Comparison of ENCODE assay signal across 8 cellular contexts in the genomic region with DNA sequence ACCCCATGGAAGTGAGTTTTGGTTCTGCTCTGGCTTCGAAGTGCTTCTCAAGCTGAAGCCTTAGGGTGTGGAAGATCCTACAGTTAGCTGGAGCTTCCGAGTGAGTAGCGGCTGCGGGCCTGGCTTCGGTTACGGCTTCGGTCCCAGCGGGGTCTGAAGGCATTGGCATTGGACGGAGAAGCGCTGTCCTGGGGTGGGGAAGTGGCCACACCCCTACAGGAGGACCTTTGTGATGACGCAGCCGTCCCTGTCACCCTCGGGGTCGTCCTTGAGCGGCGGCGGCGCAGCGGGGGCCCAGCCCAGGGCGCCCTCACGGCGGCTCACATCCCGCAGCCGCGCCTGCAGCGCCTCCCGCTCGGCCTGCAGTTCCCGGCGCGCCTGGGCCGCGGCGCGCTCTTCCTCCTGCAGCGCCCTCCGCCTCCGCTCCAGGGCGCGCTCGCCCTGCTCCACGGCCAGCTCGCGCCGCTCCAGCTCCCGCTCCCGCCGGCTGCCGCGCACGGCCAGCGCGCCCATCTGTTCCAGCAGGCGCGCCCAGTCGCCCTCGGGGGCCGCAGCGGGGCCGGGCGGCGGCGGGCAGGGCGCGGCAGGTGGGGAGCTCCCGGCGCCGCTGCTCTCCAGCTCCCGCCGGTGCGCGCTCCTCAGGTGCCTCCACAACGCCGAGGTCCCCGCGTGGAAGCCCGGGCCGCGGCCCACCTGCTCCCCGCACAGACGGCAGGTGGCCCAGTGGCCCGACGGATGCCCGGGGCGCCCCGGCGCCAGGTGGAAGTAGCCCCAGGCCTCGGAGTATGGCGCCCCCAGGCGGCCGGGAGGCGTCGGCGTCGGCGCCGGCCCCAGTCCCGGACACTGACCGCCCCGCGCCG. TPM values are rescaled to one million over a fixed set of nuclear protein-coding genes. Genes with fewer than 3 reads are reported as not detected.
DNase-seq lines count a peak whose midpoint lies in the region; ATAC-seq and TF ChIP-seq lines count a peak whose summit lies in the region.

No MANE protein-coding gene starts in this region.

- H3K4me1 Mint-ChIP-seq in stimulated activated memory B cell treated with anti-CD40 and anti-IgM and Interleukin-4, amounts not matched to agents 10 μg/mL and 1 μg/mL and 100 μg/mL, for 72 hours, result peaks cover 12% of the 10 kb centered on the region

- H3K36me3 Mint-ChIP-seq in stimulated activated memory B cell treated with anti-CD40 and anti-IgM and Interleukin-4, amounts not matched to agents 10 μg/mL and 1 μg/mL and 100 μg/mL, for 72 hours, result peaks cover 23% of the 10 kb centered on the region

- in situ Hi-C loops in G401 (cut with HindIII; ENCODE audit: low sequenced_read_pairs), result no loop called here

- peak; percentile 90 for ATAC-seq in mucosa of descending colon
- ATAC-seq in stimulated activated memory B cell treated with anti-CD40 and anti-IgM and Interleukin-4, amounts not matched to agents 10 μg/mL and 1 μg/mL and 100 μg/mL, for 72 hours, result peak; percentile 88

- H3K4me1 ChIP-seq in mucosa of descending colon (ENCODE audit: low read depth), result peaks cover 4% of the 10 kb centered on the region

- H3K4me3 Mint-ChIP-seq in stimulated activated memory B cell treated with anti-CD40 and anti-IgM and Interleukin-4, amounts not matched to agents 10 μg/mL and 1 μg/mL and 100 μg/mL, for 72 hours, result peak overlapping the region; percentile 56

- peaks cover 2% of the 10 kb centered on the region; the same call in 1 of the 2 replicates for H3K27me3 ChIP-seq in H7 (ENCODE audit: control insufficient read depth, insufficient read depth, low read length)

- no peaks in the 10 kb centered on the region for H3K27me3 Mint-ChIP-seq in stimulated activated memory B cell treated with anti-CD40 and anti-IgM and Interleukin-4, amounts not matched to agents 10 μg/mL and 1 μg/mL and 100 μg/mL, for 72 hours

- no peak overlapping the region for H3K27ac Mint-ChIP-seq in stimulated activated memory B cell treated with anti-CD40 and anti-IgM and Interleukin-4, amounts not matched to agents 10 μg/mL and 1 μg/mL and 100 μg/mL, for 72 hours

- intact Hi-C loops in mucosa of descending colon (cut with DNase I, micrococcal nuclease), result no loop called here

- peak overlapping the region; percentile 46 for H3K4me3 ChIP-seq in H7 (ENCODE audit: insufficient read depth, low read depth, low read length)
- peak overlapping the region; percentile 41 for H3K4me3 ChIP-seq in epithelial cell of esophagus (ENCODE audit: low read length)
- H3K4me3 ChIP-seq in mucosa of descending colon, result no peak overlapping the region

- H3K36me3 ChIP-seq in H7 (replicated peaks; ENCODE audit: control insufficient read depth, insufficient read depth, low read length) (no peaks in the 10 kb centered on the region), mucosa of descending colon (ENCODE audit: low read depth) (peaks cover 3% of the 10 kb centered on the region)

- H3K9me3 ChIP-seq in mucosa of descending colon, result no peaks in the 10 kb centered on the region

- H3K9me3 Mint-ChIP-seq in stimulated activated memory B cell treated with anti-CD40 and anti-IgM and Interleukin-4, amounts not matched to agents 10 μg/mL and 1 μg/mL and 100 μg/mL, for 72 hours, result peaks cover under 1% of the 10 kb centered on the region

- DNase-seq in G401 (ENCODE audit: low spot score), result peak; percentile 57
- peak; percentile 95 for DNase-seq in H7
- peak; percentile 82 for DNase-seq in NCI-H2227 (lab: John Stamatoyannopoulos, UW; ENCODE audit: unreplicated experiment)
- DNase-seq in activated CD8-positive, alpha-beta memory T cell treated with anti-CD3 and anti-CD28 coated beads, Interleukin-2, amount 50 U/mL, for 48 hours, result peak; percentile 87
- DNase-seq in epithelial cell of esophagus (ENCODE audit: low read depth), result peak; percentile 71
- peak; percentile 70 to 77 (median 74) for DNase-seq in mucosa of descending colon
- DNase-seq in SHP77 treated with DMSO at 0.1 percent for 48 hours (lab: John Stamatoyannopoulos, UW), result no peak

- TF ChIP-seq CTCF in epithelial cell of esophagus (IDR thresholded peaks at IDR 0.05; ENCODE audit: insufficient read depth, low read depth, low read length, missing control alignments) (peak; percentile 43), mucosa of descending colon (IDR thresholded peaks at IDR 0.05) (peak; percentile 14)

RNA-seq across cellular contexts. Expression of a gene that starts 9.9 kb away (rescaled TPM):
- total RNA-seq in G401 (2014; rRNA removed; shearing (Covaris generic)), result 3.0 and 10.9 TPM in 2 replicates
- total RNA-seq in H7 (2014; rRNA removed; shearing (Covaris generic)), result 1.6 and 1.9 TPM in 2 replicates
- total RNA-seq in mucosa of descending colon, result 1 to 10 TPM; 6.3 to 9.0 (median 7.9) TPM

RNA-seq across cellular contexts. Expression of a gene that starts 47.0 kb away (rescaled TPM):
- 17.5 and 22.8 TPM in 2 replicates for total RNA-seq in G401 (2014; rRNA removed; shearing (Covaris generic))
- total RNA-seq in H7 (2014; rRNA removed; shearing (Covaris generic)), result 17.8 and 24.5 TPM in 2 replicates
- 10 to 100 TPM; 19.6 to 20.3 (median 20.2) TPM for total RNA-seq in mucosa of descending colon
